Comparison of ENCODE assay signal across 8 cellular contexts in genomic region chr5:140553657-140554056, GRCh38. TPM values are rescaled to one million over a fixed set of nuclear protein-coding genes. Genes with fewer than 3 reads are reported as not detected.
DNase-seq lines count a peak whose midpoint lies in the region; ATAC-seq and TF ChIP-seq lines count a peak whose summit lies in the region.

No MANE protein-coding gene starts in this region.

- peaks cover 73% of the 10 kb centered on the region for H3K4me1 Mint-ChIP-seq in CD14-positive monocyte
- peaks cover 75% of the 10 kb centered on the region for H3K4me1 Mint-ChIP-seq in activated CD4-positive, alpha-beta memory T cell treated with anti-CD3 and anti-CD28 coated beads for 36 hours (ENCODE audit: low read depth)

- intact Hi-C loops in CD14-positive monocyte (cut with micrococcal nuclease) = loop anchor here in 1 of 2 donors (5.0 kb wide), 1 partner anchor 94 kb away; the partner anchor contains the start of genes IK and NDUFA2
- intact Hi-C loops in activated CD4-positive, alpha-beta memory T cell treated with anti-CD3 and anti-CD28 coated beads for 36 hours (cut with micrococcal nuclease) = loop anchor here (1.0 to 10.0 kb wide), 3 partner anchors 19 to 449 kb away; no protein-coding TSS in a partner anchor
- intact Hi-C loops in body of pancreas (cut with DNase I) = no loop called here

- peaks cover 0 to 2% (median 0%) of the 10 kb centered on the region in 7 donors for H3K9me3 Mint-ChIP-seq in CD14-positive monocyte
- no peaks in the 10 kb centered on the region for H3K9me3 Mint-ChIP-seq in activated CD4-positive, alpha-beta memory T cell treated with anti-CD3 and anti-CD28 coated beads for 36 hours

- no peaks in the 10 kb centered on the region for H3K27me3 ChIP-seq in GM23248 (replicated peaks; ENCODE audit: insufficient read depth)
- no peaks in the 10 kb centered on the region for H3K27me3 ChIP-seq in body of pancreas

- TF ChIP-seq POLR2A in body of pancreas (IDR thresholded peaks at IDR 0.05) = no peak

- no peaks in the 10 kb centered on the region for H3K9me2 ChIP-seq in GM23248 (ENCODE audit: insufficient read depth)

- CTCF ChIA-PET in activated CD4-positive, alpha-beta memory T cell treated with anti-CD3 and anti-CD28 coated beads for 36 hours (lab: Charles Lee) = interaction anchor here (2.5 kb wide), 1 partner anchor 81 kb away, joined by 9 read pairs; no protein-coding TSS in a partner anchor

- no peak overlapping the region for H3K4me2 ChIP-seq in GM23248 (ENCODE audit: unreplicated experiment)

- WGBS in GM23248 (ENCODE audit: low coverage in 1 of 2, low lambda C conversion rate in 2 of 2, missing lambda C conversion rate in 2 of 2), 2 experiments = 90 to 91% methylated on average over 2 of the region's 2 CpGs
- 64 to 72% methylated on average over 2 of the region's 2 CpGs for WGBS in body of pancreas, 2 donors

- POLR2A ChIA-PET in activated CD4-positive, alpha-beta memory T cell treated with anti-CD3 and anti-CD28 coated beads for 36 hours (lab: Charles Lee) = no interaction called here

- H3K9me3 ChIP-seq in GM23248 (ENCODE audit: low read depth) (no peaks in the 10 kb centered on the region), body of pancreas (no peaks in the 10 kb centered on the region)

- H3K36me3 ChIP-seq in GM23248 (ENCODE audit: low read depth) (peaks cover 22% of the 10 kb centered on the region; the same call in 1 of the 2 replicates), body of pancreas (replicated peaks in 1 of 2; ENCODE audit: insufficient read depth in 1 of 2, low read depth in 2 of 2) (peaks cover 0 to 6% of the 10 kb centered on the region in 2 donors)

- peak overlapping the region; percentile 83 to 98 (median 89) for H3K27ac Mint-ChIP-seq in CD14-positive monocyte
- peak overlapping the region; percentile 82 for H3K27ac Mint-ChIP-seq in activated CD4-positive, alpha-beta memory T cell treated with anti-CD3 and anti-CD28 coated beads for 36 hours

- peaks cover 57% of the 10 kb centered on the region for H3F3A ChIP-seq in GM23248 (ENCODE audit: insufficient read depth)

- peak overlapping the region in 1 of 2 donors; percentile 40 for H3K4me3 Mint-ChIP-seq in CD14-positive monocyte
- H3K4me3 Mint-ChIP-seq in activated CD4-positive, alpha-beta memory T cell treated with anti-CD3 and anti-CD28 coated beads for 36 hours = peak overlapping the region; percentile 8

- H3K4me1 ChIP-seq in GM23248 (ENCODE audit: insufficient read depth) (peaks cover 32% of the 10 kb centered on the region), body of pancreas (peaks cover 41% of the 10 kb centered on the region)

- H3K79me2 ChIP-seq in GM23248 (ENCODE audit: insufficient read depth) = peaks cover 67% of the 10 kb centered on the region

- in situ Hi-C loops in GM23248 (cut with MboI) = no loop called here

- peaks cover 61 to 64% of the 10 kb centered on the region in 2 donors for H3K36me3 Mint-ChIP-seq in CD14-positive monocyte
- peaks cover 43% of the 10 kb centered on the region for H3K36me3 Mint-ChIP-seq in activated CD4-positive, alpha-beta memory T cell treated with anti-CD3 and anti-CD28 coated beads for 36 hours

- TF ChIP-seq CTCF in CD14-positive monocyte (IDR thresholded peaks at IDR 0.05) (no peak), body of pancreas (IDR thresholded peaks at IDR 0.05) (no peak)

- H3K27me3 Mint-ChIP-seq in CD14-positive monocyte (ENCODE audit: low read depth in 3 of 3) = peaks cover 0 to 3% (median 0%) of the 10 kb centered on the region in 3 donors
- no peaks in the 10 kb centered on the region for H3K27me3 Mint-ChIP-seq in activated CD4-positive, alpha-beta memory T cell treated with anti-CD3 and anti-CD28 coated beads for 36 hours

- no peak overlapping the region for H2AFZ ChIP-seq in GM23248

- H3K4me3 ChIP-seq in GM23248 (no peak overlapping the region), body of pancreas (no peak overlapping the region)

- H3K9ac ChIP-seq in GM23248 = no peak overlapping the region

- H3K27ac ChIP-seq in GM23248 (peak overlapping the region; percentile 84), body of pancreas (no peak overlapping the region)

- DNase-seq in CD14-positive monocyte (ENCODE audit: low spot score) = no peak
- DNase-seq in GM23248 = peak; percentile 72
- DNase-seq in activated CD4-positive, alpha-beta memory T cell treated with anti-CD3 and anti-CD28 coated beads for 36 hours = no peak
- peak; percentile 80 for DNase-seq in kidney tubule cell (ENCODE audit: low spot score)
- DNase-seq in body of pancreas = no peak
- no peak for DNase-seq in H4 (ENCODE audit: low spot score)
- no peak for DNase-seq in NCI-H82 (lab: John Stamatoyannopoulos, UW)

- 0 out of 2 replicates have a peak, but pooled peaks cover 8% of the 10 kb centered on the region for H4K20me1 ChIP-seq in GM23248 (ENCODE audit: insufficient read depth)

- ATAC-seq in body of pancreas (no peak), HG03039 (IDR thresholded peaks at IDR 0.05; ENCODE audit: unreplicated experiment) (no peak)

RNA-seq across cellular contexts. Expression of gene SRA1, which starts 3.6 kb away (rescaled TPM):
- polyA plus RNA-seq in CD14-positive monocyte (10 to 100 TPM; 72.4 to 80.8 TPM), GM23248 (2016; fragmentation: Nextera tagmentation; extraction: Ambion mirVana) (90.6 and 91.2 TPM in 2 replicates)
- total RNA-seq in GM23248 (2014; rRNA removed; shearing (Covaris generic)) = 41.6 and 46.2 TPM in 2 replicates
- 10 to 100 TPM; 46.0 to 46.7 TPM for total RNA-seq in activated CD4-positive, alpha-beta memory T cell treated with anti-CD3 and anti-CD28 coated beads for 36 hours
- total RNA-seq in body of pancreas = 10 to 100 TPM; 10.9 to 12.5 TPM
- 64.6 and 72.6 TPM in 2 replicates for total RNA-seq in H4 (2014; rRNA removed; shearing (Covaris generic))

RNA-seq across cellular contexts. Expression of gene EIF4EBP3, which starts 6.2 kb away (rescaled TPM):
- 10 to 100 TPM; 41.9 to 46.0 TPM for polyA plus RNA-seq in CD14-positive monocyte
- total RNA-seq in GM23248 (2014; rRNA removed; shearing (Covaris generic)) = 0.54 and 2.3 TPM in 2 replicates
- polyA plus RNA-seq in GM23248 (2016; fragmentation: Nextera tagmentation; extraction: Ambion mirVana) = 14.1 and 14.5 TPM in 2 replicates
- 10 to 100 TPM; 15.7 to 16.6 TPM for total RNA-seq in activated CD4-positive, alpha-beta memory T cell treated with anti-CD3 and anti-CD28 coated beads for 36 hours
- 1 to 10 TPM in 1 of 2 donors, not detected in 1; 7.3 TPM for total RNA-seq in body of pancreas
- not detected in 2 replicates for total RNA-seq in H4 (2014; rRNA removed; shearing (Covaris generic))

RNA-seq across cellular contexts. Expression of gene APBB3, which starts 10.7 kb away (rescaled TPM):
- 1 to 10 TPM; 4.9 to 7.4 TPM for polyA plus RNA-seq in CD14-positive monocyte
- total RNA-seq in GM23248 (2014; rRNA removed; shearing (Covaris generic)) = 13.8 and 14.8 TPM in 2 replicates
- 13.1 and 13.2 TPM in 2 replicates for polyA plus RNA-seq in GM23248 (2016; fragmentation: Nextera tagmentation; extraction: Ambion mirVana)
- total RNA-seq in activated CD4-positive, alpha-beta memory T cell treated with anti-CD3 and anti-CD28 coated beads for 36 hours = 10 to 100 TPM; 16.3 to 16.8 TPM
- total RNA-seq in body of pancreas = 10 to 100 TPM; 27.0 to 28.3 TPM
- 2.8 and 9.3 TPM in 2 replicates for total RNA-seq in H4 (2014; rRNA removed; shearing (Covaris generic))

RNA-seq across cellular contexts. Expression of gene SLC35A4, which starts 11.0 kb away (rescaled TPM):
- polyA plus RNA-seq in CD14-positive monocyte (10 to 100 TPM; 44.0 to 67.1 TPM), GM23248 (2016; fragmentation: Nextera tagmentation; extraction: Ambion mirVana) (45.2 and 49.5 TPM in 2 replicates)
- 11.8 and 19.6 TPM in 2 replicates for total RNA-seq in GM23248 (2014; rRNA removed; shearing (Covaris generic))
- total RNA-seq in activated CD4-positive, alpha-beta memory T cell treated with anti-CD3 and anti-CD28 coated beads for 36 hours = 10 to 100 TPM; 68.7 to 69.7 TPM
- 10 to 100 TPM; 18.5 to 39.4 TPM for total RNA-seq in body of pancreas
- 22.2 and 39.9 TPM in 2 replicates for total RNA-seq in H4 (2014; rRNA removed; shearing (Covaris generic))

Comparison
In these comparisons a context has a peak if more than half of its experiments do, and no peak if none do; other contexts are left out.
1. DNase-seq: peak in GM23248 (single experiment) and kidney tubule cell (single experiment); none in CD14-positive monocyte (single experiment), activated CD4-positive, alpha-beta memory T cell treated with anti-CD3 and anti-CD28 coated beads for 36 hours (single experiment), body of pancreas (0 of 4), H4 (single experiment) and NCI-H82 (single experiment).